22 cellular contexts compared by ENCODE assay signal in the genomic region with DNA sequence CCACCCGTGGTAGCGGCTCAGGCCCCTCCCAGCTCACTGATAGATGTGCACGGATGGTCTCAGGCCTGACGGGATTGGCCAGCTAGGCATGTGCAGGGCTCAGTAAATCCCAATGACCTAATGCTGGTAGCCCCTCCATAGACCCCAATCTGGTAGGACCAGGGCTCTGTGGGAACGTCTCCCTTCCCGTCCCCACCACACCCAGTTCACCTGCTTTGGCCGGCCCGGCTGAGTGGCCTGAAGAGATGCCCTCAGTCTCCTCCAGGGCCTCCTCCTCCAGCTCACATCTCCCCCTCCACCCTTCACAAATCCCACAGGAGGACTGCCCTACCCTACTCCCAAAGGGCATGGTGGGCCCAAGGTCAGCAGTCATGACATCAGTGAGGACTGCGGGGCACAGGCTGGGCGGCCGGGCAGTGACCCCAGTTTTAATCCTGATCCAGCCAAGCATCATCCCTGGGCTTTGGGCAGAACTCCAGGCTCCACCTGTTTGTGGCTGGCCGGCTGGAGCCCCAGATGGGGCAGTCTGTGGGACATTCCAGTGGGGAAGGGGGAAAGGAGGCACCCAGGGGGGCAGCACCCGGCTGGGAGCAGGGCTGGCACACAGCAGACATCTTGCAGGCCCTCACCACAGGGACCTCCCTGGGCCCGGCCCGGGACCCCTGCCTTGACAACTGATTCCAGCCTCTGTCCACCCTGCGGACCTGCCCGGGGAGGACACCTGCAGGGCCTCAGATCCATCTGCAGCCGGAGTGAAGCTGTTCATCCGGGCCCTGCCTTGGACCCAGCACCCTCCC. TPM values are rescaled to one million over a fixed set of nuclear protein-coding genes. Genes with fewer than 3 reads are reported as not detected.
DNase-seq lines count a peak whose midpoint lies in the region; ATAC-seq and TF ChIP-seq lines count a peak whose summit lies in the region.
"Had no signal": no experiment of that assay in that cellular context is flagged by ENCODE, and none has a peak within 500 bp of the region (broad histone marks: within the 10 kb centered on the region; RNA-seq: fewer than 3 reads in every experiment).

No MANE protein-coding gene starts in this region.

- DNase-seq in Caco-2, result peak in 1 of 2 experiments; percentile 19
- peak; percentile 47 for DNase-seq in endodermal cell
- no peak for DNase-seq in neural progenitor cell (ENCODE audit: low spot score)
- DNase-seq in HEK293T (ENCODE audit: extremely low spot score), result no peak
- DNase-seq in NK-92 treated with Interleukin-12 subunit alpha and Interleukin-12 subunit beta, amount 100 ng/mL, for 24 hours (lab: John Stamatoyannopoulos, UW), result no peak
- no peak for DNase-seq in NCI-H2107 (lab: John Stamatoyannopoulos, UW)
- DNase-seq: activated CD4-positive, alpha-beta T cell treated with anti-CD3 and anti-CD28 coated beads, Interleukin-2, amount 50 U/mL, for 4 hours; immature natural killer cell; IMR-90; mammary epithelial cell; NCI-H187 treated with DMSO at 0.1 percent for 48 hours; NCI-H526 treated with DMSO at 0.1 percent for 48 hours; nephron progenitor cell; OCI-M1; stimulated activated CD4-positive, alpha-beta T cell treated with anti-CD3 and anti-CD28 coated beads, Interleukin-1b, Interleukin-23, amount 100 ng/mL, for 48 hours; T-helper 9 cell had no signal

- TSS peak; percentile 10 for BruUV-seq in Caco-2 (replicated peaks; lab: Mats Ljungman, UMichigan)

- H3K36me3 ChIP-seq in Caco-2 (ENCODE audit: control insufficient read depth, insufficient read depth, low read length), result no peaks in the 10 kb centered on the region
- H3K36me3 ChIP-seq in HEK293 (ENCODE audit: control insufficient read depth in 2 of 2, insufficient read depth in 1 of 2, low read length in 2 of 2), result peaks cover 0 to 9% of the 10 kb centered on the region in 2 experiments; a peak in 1 of 3 replicates
- no peaks in the 10 kb centered on the region for H3K36me3 ChIP-seq in endodermal cell (ENCODE audit: control insufficient read depth, insufficient read depth, low read length)
- H3K36me3 ChIP-seq in neural progenitor cell, result no peaks in the 10 kb centered on the region
- H3K36me3 ChIP-seq: SJSA1 had no signal

- H4K20me1 ChIP-seq in neural progenitor cell (ENCODE audit: low read depth), result peaks cover 29% of the 10 kb centered on the region

- H3K9me3 ChIP-seq in Caco-2 (0 out of 2 replicates have a peak, but pooled peaks cover 3% of the 10 kb centered on the region), HEK293 (ENCODE audit: control insufficient read depth, insufficient read depth, low read depth, low read length) (no peaks in the 10 kb centered on the region), endodermal cell (ENCODE audit: control insufficient read depth, low read length) (peaks cover 7% of the 10 kb centered on the region), neural progenitor cell (ENCODE audit: low read depth) (no peaks in the 10 kb centered on the region)

- H3K9ac ChIP-seq in endodermal cell (ENCODE audit: extremely low read depth, low read length, poor library complexity, severe bottlenecking) (no peak overlapping the region), neural progenitor cell (no peak overlapping the region)

- H3K79me2 ChIP-seq in neural progenitor cell (ENCODE audit: low read depth), result peaks cover 71% of the 10 kb centered on the region

- no peak for TF ChIP-seq CTCF in Caco-2 (IDR thresholded peaks at IDR 0.05; ENCODE audit: insufficient read depth in 1 of 2, low read depth in 1 of 2, low read length in 1 of 2, severe bottlenecking in 1 of 2, unreplicated experiment in 1 of 2)
- no peak for TF ChIP-seq CTCF in HEK293 (tag by site-specific recombination; IDR thresholded peaks at IDR 0.05)
- TF ChIP-seq CTCF in endodermal cell (conservative IDR thresholded peaks at IDR 0.05), result no peak
- no peak for TF ChIP-seq CTCF in neural progenitor cell (IDR thresholded peaks at IDR 0.05)

- POLR2A ChIA-PET in Caco-2 (lab: Charles Lee) (no interaction called here), HEK293 (lab: Yijun Ruan, JAX) (interaction anchor here (0.9 kb wide), 1 partner anchor 257 kb away, joined by 5 read pairs; no protein-coding TSS in a partner anchor), HEK293T (lab: Yijun Ruan, JAX) (no interaction called here)

- H3K27ac Mint-ChIP-seq in Caco-2 (ENCODE audit: unreplicated experiment) (no peak overlapping the region), endodermal cell (no peak overlapping the region), neural progenitor cell (no peak overlapping the region)
- H3K27ac Mint-ChIP-seq: immature natural killer cell, nephron progenitor cell had no signal

- H3K27me3 ChIP-seq in Caco-2 (replicated peaks; ENCODE audit: control insufficient read depth, insufficient read depth, low read length) (no peaks in the 10 kb centered on the region), endodermal cell (ENCODE audit: control insufficient read depth, insufficient read depth, low read length, poor library complexity, severe bottlenecking) (peaks cover 30% of the 10 kb centered on the region), neural progenitor cell (peaks cover 40% of the 10 kb centered on the region)

- H3K27ac ChIP-seq in HEK293 (ENCODE audit: extremely low read depth, low read depth, low read length) (no peak overlapping the region), endodermal cell (ENCODE audit: low read depth, low read length) (no peak overlapping the region), neural progenitor cell (no peak overlapping the region)
- H3K27ac ChIP-seq: SJSA1 had no signal

- H3K4me3 Mint-ChIP-seq in Caco-2 (ENCODE audit: unreplicated experiment) (no peak overlapping the region), endodermal cell (peak overlapping the region; percentile 49), neural progenitor cell (peak overlapping the region; percentile 81)
- H3K4me3 Mint-ChIP-seq: immature natural killer cell had no signal

- H3K9me3 Mint-ChIP-seq in Caco-2 (ENCODE audit: unreplicated experiment), result peaks cover 8% of the 10 kb centered on the region
- H3K9me3 Mint-ChIP-seq in endodermal cell, result peaks cover 7% of the 10 kb centered on the region
- H3K9me3 Mint-ChIP-seq in neural progenitor cell, result peaks cover 23% of the 10 kb centered on the region

- H3K4me3 ChIP-seq in Caco-2 (ENCODE audit: low read depth, low read length) (no peak overlapping the region), HEK293 (ENCODE audit: low read depth, low read length) (no peak overlapping the region), endodermal cell (ENCODE audit: low read length) (peak overlapping the region; percentile 73), neural progenitor cell (no peak overlapping the region)
- H3K4me3 ChIP-seq: SJSA1 had no signal

- H3K27me3 Mint-ChIP-seq in Caco-2 (ENCODE audit: insufficient read depth, unreplicated experiment) (peaks cover 13% of the 10 kb centered on the region), endodermal cell (ENCODE audit: insufficient read depth) (peaks cover 34% of the 10 kb centered on the region), neural progenitor cell (ENCODE audit: insufficient read depth, low read depth) (peaks cover 16% of the 10 kb centered on the region)

- intact Hi-C loops in Caco-2 (cut with micrococcal nuclease; ENCODE audit: unreplicated experiment), result no loop called here

- 89 to 93% methylated on average over 7 to 19 of the region's 19 CpGs for WGBS in endodermal cell (ENCODE audit: insufficient coverage in 1 of 2, insufficient read length in 1 of 2), 2 experiments

- ATAC-seq in GM18868 (IDR thresholded peaks at IDR 0.05; ENCODE audit: unreplicated experiment), result no peak

- H3K4me1 ChIP-seq in Caco-2 (no peaks in the 10 kb centered on the region), HEK293 (ENCODE audit: control insufficient read depth, insufficient read depth, low read length) (peaks cover 5% of the 10 kb centered on the region; the same call in 1 of the 2 replicates), endodermal cell (ENCODE audit: control insufficient read depth, insufficient read depth, low read length) (no peaks in the 10 kb centered on the region), neural progenitor cell (peaks cover 13% of the 10 kb centered on the region)
- H3K4me1 ChIP-seq: SJSA1 had no signal

- CTCF ChIA-PET in Caco-2 (lab: Charles Lee), result no interaction called here
- CTCF ChIA-PET in HEK293 (lab: Yijun Ruan, JAX), result no interaction called here
- CTCF ChIA-PET in HEK293T (lab: Yijun Ruan, JAX), result no interaction called here

- H2AFZ ChIP-seq in neural progenitor cell (replicated peaks), result no peak overlapping the region

- peaks cover 28% of the 10 kb centered on the region for H3F3A ChIP-seq in neural progenitor cell (ENCODE audit: low read depth)

- no peaks in the 10 kb centered on the region for H3K4me1 Mint-ChIP-seq in Caco-2 (ENCODE audit: low read depth, unreplicated experiment)
- peaks cover 3% of the 10 kb centered on the region for H3K4me1 Mint-ChIP-seq in endodermal cell
- H3K4me1 Mint-ChIP-seq in neural progenitor cell, result peaks cover 8% of the 10 kb centered on the region

- H3K36me3 Mint-ChIP-seq in Caco-2 (ENCODE audit: insufficient read depth, unreplicated experiment), result no peaks in the 10 kb centered on the region
- H3K36me3 Mint-ChIP-seq in endodermal cell (ENCODE audit: low read depth), result peaks cover 4% of the 10 kb centered on the region
- peaks cover 16% of the 10 kb centered on the region for H3K36me3 Mint-ChIP-seq in neural progenitor cell

- H3K4me2 ChIP-seq in neural progenitor cell, result no peak overlapping the region

TF ChIP-seq in HEK293, 187 proteins besides CTCF, POLR2A, EP300 and RAD21 (continues in another document):
- TF ChIP-seq ZNF121 (tag by site-specific recombination; IDR thresholded peaks at IDR 0.05) (no peak), ZNF776 (tag by site-specific recombination; IDR thresholded peaks at IDR 0.05; ENCODE audit: borderline replicate concordance) (no peak), ZNF133 (tag by site-specific recombination; IDR thresholded peaks at IDR 0.05) (no peak), ZIC2 (tag by site-specific recombination; IDR thresholded peaks at IDR 0.05) (peak; percentile 87)

TF ChIP-seq in HEK293T, 16 proteins besides CTCF, POLR2A, EP300 and RAD21:
- no peak for TF ChIP-seq LEF1 (IDR thresholded peaks at IDR 0.05; ENCODE audit: borderline replicate concordance)
- no peak for TF ChIP-seq L3MBTL2 (conservative IDR thresholded peaks at IDR 0.05)
- no peak for TF ChIP-seq NFRKB (IDR thresholded peaks at IDR 0.05)
- no peak for TF ChIP-seq FOXK2 (IDR thresholded peaks at IDR 0.05)

RNA-seq across cellular contexts. Expression of a gene that starts 2.3 kb away (rescaled TPM):
- total RNA-seq in Caco-2 (2022) (29.8 and 33.1 TPM in 2 replicates), endodermal cell (10 to 100 TPM; 58.8 to 83.1 TPM), neural progenitor cell (ENCODE audit: low replicate concordance) (29.9 and 41.1 TPM in 2 replicates)
- polyA plus RNA-seq in endodermal cell (2013, experiment 1 of 2), result 48.4 TPM
- 41.1 TPM for polyA plus RNA-seq in endodermal cell (2013, experiment 2 of 2)
- total RNA-seq: SJSA1 had no signal
- polyA plus RNA-seq: immature natural killer cell, IMR-90, mammary epithelial cell had no signal

RNA-seq across cellular contexts. Expression of a gene that starts 50.9 kb away (rescaled TPM):
- 0.20 and 0.39 TPM in 2 replicates for total RNA-seq in Caco-2 (2022)
- total RNA-seq in endodermal cell, result under 1 TPM in 1 of 2 donors, not detected in 1; 0.31 TPM
- not detected for polyA plus RNA-seq in endodermal cell (2013, experiment 1 of 2)
- polyA plus RNA-seq in endodermal cell (2013, experiment 2 of 2), result not detected
- total RNA-seq in neural progenitor cell (ENCODE audit: low replicate concordance), result not detected in 2 replicates
- total RNA-seq: cerebellum, frontal cortex, G401, IMR-90, mammary epithelial cell had no signal
- polyA plus RNA-seq: immature natural killer cell, IMR-90, mammary epithelial cell had no signal
